ENCODE assay signal across 16 cellular contexts in genomic region chr2:107276034-107276433, GRCh38.
DNase-seq lines count a peak whose midpoint lies in the region; ATAC-seq and TF ChIP-seq lines count a peak whose summit lies in the region.
"Had no signal": no experiment of that assay in that cellular context is flagged by ENCODE, and none has a peak within 500 bp of the region (broad histone marks: within the 10 kb centered on the region; RNA-seq: fewer than 3 reads in every experiment).

No MANE protein-coding gene starts in this region.

- H3K36me3 Mint-ChIP-seq in mesothelial cell of epicardium (no peaks in the 10 kb centered on the region), T-helper 17 cell (ENCODE audit: low read depth) (no peaks in the 10 kb centered on the region)
- H3K36me3 Mint-ChIP-seq in T-helper 2 cell treated with Interferon-gamma antibody and Interleukin-4, amounts not matched to agents 5 μg/mL and 100 μg/mL, for 36 hours (ENCODE audit: low read depth) = no peaks in the 10 kb centered on the region

- H3K27ac Mint-ChIP-seq in mesothelial cell of epicardium (peak overlapping the region; percentile 7), T-helper 17 cell (no peak overlapping the region)
- no peak overlapping the region for H3K27ac Mint-ChIP-seq in T-helper 2 cell treated with Interferon-gamma antibody and Interleukin-4, amounts not matched to agents 5 μg/mL and 100 μg/mL, for 36 hours
- H3K27ac Mint-ChIP-seq: B cell; CD4-positive, alpha-beta T cell; H9 had no signal

- H3K27me3 Mint-ChIP-seq in mesothelial cell of epicardium (ENCODE audit: low read depth) (no peaks in the 10 kb centered on the region), T-helper 17 cell (no peaks in the 10 kb centered on the region)
- no peaks in the 10 kb centered on the region for H3K27me3 Mint-ChIP-seq in T-helper 2 cell treated with Interferon-gamma antibody and Interleukin-4, amounts not matched to agents 5 μg/mL and 100 μg/mL, for 36 hours (ENCODE audit: low read depth)
- H3K27me3 Mint-ChIP-seq: B cell; CD4-positive, alpha-beta T cell had no signal

- H3K9me3 Mint-ChIP-seq in mesothelial cell of epicardium = no peaks in the 10 kb centered on the region
- no peaks in the 10 kb centered on the region for H3K9me3 Mint-ChIP-seq in T-helper 2 cell treated with Interferon-gamma antibody and Interleukin-4, amounts not matched to agents 5 μg/mL and 100 μg/mL, for 36 hours
- H3K9me3 Mint-ChIP-seq: H9 had no signal

- intact Hi-C loops in posterior vena cava (cut with DNase I) = no loop called here

- ATAC-seq in SK-N-SH treated with all-trans-retinoic acid at 6 μM for 48 hours = no peak
- no peak for ATAC-seq in T-helper 17 cell
- ATAC-seq: K562 had no signal

- no peaks in the 10 kb centered on the region for H3K9me3 ChIP-seq in T-helper 17 cell (ENCODE audit: control insufficient read depth, low read length, poor library complexity, severe bottlenecking)

- DNase-seq in HS-27A (ENCODE audit: low read depth) (peak; percentile 26), mesothelial cell of epicardium (ENCODE audit: low spot score in 2 of 2, unreplicated experiment in 2 of 2) (no peak), superior temporal gyrus (ENCODE audit: extremely low spot score) (no peak), T-helper 17 cell (no peak), posterior vena cava (ENCODE audit: low spot score) (no peak)
- DNase-seq in T-helper 2 cell treated with Interferon-gamma antibody and Interleukin-4, amounts not matched to agents 5 μg/mL and 100 μg/mL, for 36 hours (ENCODE audit: low spot score) = no peak
- DNase-seq: ACHN; C1 segment of cervical spinal cord; Calu3; CD4-positive, alpha-beta T cell; DMS 273 treated with DMSO at 0.1 percent for 48 hours; GOT3; H9 had no signal

- no peak overlapping the region for H3K4me3 Mint-ChIP-seq in mesothelial cell of epicardium
- H3K4me3 Mint-ChIP-seq in T-helper 17 cell = no peak overlapping the region
- H3K4me3 Mint-ChIP-seq in T-helper 2 cell treated with Interferon-gamma antibody and Interleukin-4, amounts not matched to agents 5 μg/mL and 100 μg/mL, for 36 hours = no peak overlapping the region
- H3K4me3 Mint-ChIP-seq: B cell; CD4-positive, alpha-beta T cell; H9 had no signal

- no peak for TF ChIP-seq CTCF in mesothelial cell of epicardium (IDR thresholded peaks at IDR 0.05; ENCODE audit: unreplicated experiment)

- peaks cover 31% of the 10 kb centered on the region for H3K4me1 Mint-ChIP-seq in mesothelial cell of epicardium
- no peaks in the 10 kb centered on the region for H3K4me1 Mint-ChIP-seq in T-helper 17 cell
- H3K4me1 Mint-ChIP-seq in T-helper 2 cell treated with Interferon-gamma antibody and Interleukin-4, amounts not matched to agents 5 μg/mL and 100 μg/mL, for 36 hours (ENCODE audit: low read depth) = no peaks in the 10 kb centered on the region
- H3K4me1 Mint-ChIP-seq: B cell, H9 had no signal

TF ChIP-seq in SK-N-SH treated with all-trans-retinoic acid at 6 μM for 48 hours, 23 proteins besides CTCF, POLR2A, EP300 and RAD21:
- no peak for TF ChIP-seq SNAI2 (CRISPR knock-in tag; IDR thresholded peaks at IDR 0.05)
- TF ChIP-seq OSR1 (CRISPR knock-in tag; IDR thresholded peaks at IDR 0.05) = no peak
- TF ChIP-seq, protein P1, sequence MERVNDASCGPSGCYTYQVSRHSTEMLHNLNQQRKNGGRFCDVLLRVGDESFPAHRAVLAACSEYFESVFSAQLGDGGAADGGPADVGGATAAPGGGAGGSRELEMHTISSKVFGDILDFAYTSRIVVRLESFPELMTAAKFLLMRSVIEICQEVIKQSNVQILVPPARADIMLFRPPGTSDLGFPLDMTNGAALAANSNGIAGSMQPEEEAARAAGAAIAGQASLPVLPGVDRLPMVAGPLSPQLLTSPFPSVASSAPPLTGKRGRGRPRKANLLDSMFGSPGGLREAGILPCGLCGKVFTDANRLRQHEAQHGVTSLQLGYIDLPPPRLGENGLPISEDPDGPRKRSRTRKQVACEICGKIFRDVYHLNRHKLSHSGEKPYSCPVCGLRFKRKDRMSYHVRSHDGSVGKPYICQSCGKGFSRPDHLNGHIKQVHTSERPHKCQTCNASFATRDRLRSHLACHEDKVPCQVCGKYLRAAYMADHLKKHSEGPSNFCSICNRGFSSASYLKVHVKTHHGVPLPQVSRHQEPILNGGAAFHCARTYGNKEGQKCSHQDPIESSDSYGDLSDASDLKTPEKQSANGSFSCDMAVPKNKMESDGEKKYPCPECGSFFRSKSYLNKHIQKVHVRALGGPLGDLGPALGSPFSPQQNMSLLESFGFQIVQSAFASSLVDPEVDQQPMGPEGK (CRISPR knock-in tag; IDR thresholded peaks at IDR 0.05; ENCODE audit: borderline replicate concordance) = no peak
- TF ChIP-seq TCF4 (CRISPR knock-in tag; IDR thresholded peaks at IDR 0.05; ENCODE audit: borderline replicate concordance) = peak; percentile 43; the same call in 1 of the 2 replicates
- peak; percentile 85 for TF ChIP-seq ISL1 (CRISPR knock-in tag; IDR thresholded peaks at IDR 0.05)
- TF ChIP-seq ZFP30 (CRISPR knock-in tag; IDR thresholded peaks at IDR 0.05) = no peak
